1 cellular context compared by ENCODE assay signal in genomic region chr11:94402355-94402754, GRCh38.
TF ChIP-seq lines count a peak whose summit lies in the region.

No MANE protein-coding gene starts in this region.

TF ChIP-seq in GM23338, 12 proteins besides CTCF, POLR2A, EP300 and RAD21 (continued from another document):
- TF ChIP-seq ZNF462 (CRISPR knock-in tag; IDR thresholded peaks at IDR 0.05): no peak
- TF ChIP-seq ZNF114 (CRISPR knock-in tag; IDR thresholded peaks at IDR 0.05): no peak
- no peak for TF ChIP-seq POLR2AphosphoS5 (IDR thresholded peaks at IDR 0.05; ENCODE audit: low read depth)
- no peak for TF ChIP-seq ETS1 (IDR thresholded peaks at IDR 0.05)
- TF ChIP-seq STAT1 (IDR thresholded peaks at IDR 0.05; ENCODE audit: unreplicated experiment): no peak
- no peak for TF ChIP-seq NANOG (IDR thresholded peaks at IDR 0.05; ENCODE audit: borderline replicate concordance)
